12 cellular contexts compared by ENCODE assay signal in the genomic region with DNA sequence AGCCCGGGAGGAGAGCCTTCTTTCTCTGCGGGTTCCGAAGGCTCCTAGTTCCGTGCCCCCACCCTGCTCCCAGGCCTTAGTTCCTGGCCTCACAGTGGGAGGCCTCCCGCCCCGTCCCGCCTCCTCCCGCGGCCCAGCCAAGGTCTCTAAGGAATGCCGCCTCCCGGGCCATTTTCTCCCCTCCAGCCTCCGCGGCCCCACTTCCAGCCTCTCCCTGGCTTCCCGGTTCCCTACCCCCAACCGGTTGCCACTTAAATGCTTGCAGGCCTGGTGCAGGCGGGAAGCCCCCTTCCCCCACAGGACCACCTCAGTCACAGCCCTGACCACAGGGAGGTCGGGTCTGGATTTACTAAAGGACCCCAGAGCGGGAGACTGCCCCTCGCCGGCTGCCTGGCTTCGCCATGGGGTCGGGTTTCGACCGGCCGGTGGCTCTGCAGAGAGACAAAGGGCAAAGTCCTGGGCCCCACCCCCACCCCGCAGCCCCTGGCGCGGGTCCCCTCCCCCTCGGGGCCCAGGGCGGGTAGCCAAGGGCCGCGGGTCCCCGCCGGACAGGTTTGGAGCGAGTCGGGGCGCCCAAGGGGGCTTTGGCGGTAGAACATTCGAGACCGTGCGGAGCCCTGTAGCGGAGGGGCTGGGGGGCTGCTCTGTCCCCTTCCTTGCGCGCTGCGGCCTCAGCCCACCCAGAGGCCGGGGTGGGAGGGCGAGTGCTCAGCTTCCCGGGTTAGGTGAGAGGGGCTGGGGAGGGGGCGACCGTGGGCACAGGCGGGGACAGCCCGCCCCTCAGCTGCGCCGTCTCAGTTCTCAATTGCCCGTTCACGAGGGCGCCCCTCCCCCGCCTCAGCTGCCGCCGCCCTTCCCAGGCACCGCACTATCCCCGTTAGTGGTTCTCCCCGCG. TPM values are rescaled to one million over a fixed set of nuclear protein-coding genes. Genes with fewer than 3 reads are reported as not detected.
DNase-seq lines count a peak whose midpoint lies in the region; ATAC-seq lines count a peak whose summit lies in the region.
"Had no signal": no experiment of that assay in that cellular context is flagged by ENCODE, and none has a peak within 500 bp of the region (broad histone marks: within the 10 kb centered on the region; RNA-seq: fewer than 3 reads in every experiment).

No MANE protein-coding gene starts in this region.

- H3K36me3 ChIP-seq in MG63: no peaks in the 10 kb centered on the region

- ATAC-seq in HG02763 (IDR thresholded peaks at IDR 0.05; ENCODE audit: unreplicated experiment): no peak

- H3K4me3 ChIP-seq in iPS-18c (ENCODE audit: insufficient read depth, low read depth, low read length) (peak overlapping the region; percentile 60), skeletal muscle cell (ENCODE audit: low read depth, low read length) (peak overlapping the region; percentile 34), MG63 (no peak overlapping the region)

- peak; percentile 52 for DNase-seq in DMS 273 (lab: John Stamatoyannopoulos, UW; ENCODE audit: unreplicated experiment)
- no peak for DNase-seq in DMS 273 treated with DMSO at 0.1 percent for 48 hours (lab: John Stamatoyannopoulos, UW)
- DNase-seq in activated CD8-positive, alpha-beta memory T cell treated with anti-CD3 and anti-CD28 coated beads, Interleukin-2, amount 50 U/mL, for 48 hours: peak; percentile 42
- no peak for DNase-seq in skeletal muscle cell (ENCODE audit: low read depth)
- DNase-seq in NCI-H345 (lab: John Stamatoyannopoulos, UW): no peak
- no peak for DNase-seq in MG63
- DNase-seq: stimulated activated CD4-positive, alpha-beta T cell treated with anti-CD3 and anti-CD28 coated beads, Interleukin-1b, Interleukin-23, amount 100 ng/mL, for 48 hours; stimulated activated naive CD8-positive, alpha-beta T cell treated with anti-CD3 and anti-CD28 coated beads, Interleukin-15, amount 100 ng/mL, for 72 hours had no signal

- H3K9me3 ChIP-seq in iPS-18c (ENCODE audit: control insufficient read depth, insufficient read depth, low read length) (no peaks in the 10 kb centered on the region), MG63 (no peaks in the 10 kb centered on the region)

- H3K27me3 ChIP-seq in MG63: peaks cover 69% of the 10 kb centered on the region

RNA-seq across cellular contexts. Expression of a gene that starts 16.4 kb away (rescaled TPM):
- 0.52 and 0.95 TPM in 2 replicates for total RNA-seq in MG63 (2014; rRNA removed; shearing (Covaris generic); ENCODE audit: low replicate concordance)

RNA-seq across cellular contexts. Expression of a gene that starts 45.2 kb away (rescaled TPM):
- total RNA-seq in MG63 (2014; rRNA removed; shearing (Covaris generic); ENCODE audit: low replicate concordance): not detected in 2 replicates
- total RNA-seq: activated CD8-positive, alpha-beta memory T cell treated with anti-CD3 and anti-CD28 coated beads for 36 hours; Daoy had no signal

Comparison
In these comparisons a context has a peak if more than half of its experiments do, and no peak if none do; other contexts are left out.
1. DNase-seq: peak in DMS 273 (single experiment) and activated CD8-positive, alpha-beta memory T cell treated with anti-CD3 and anti-CD28 coated beads, Interleukin-2, amount 50 U/mL, for 48 hours (single experiment); none in DMS 273 treated with DMSO at 0.1 percent for 48 hours (single experiment), skeletal muscle cell (single experiment), NCI-H345 (single experiment) and MG63 (single experiment).